ENCODE assay signal across 38 cellular contexts in genomic region chr4:69861756-69862155, GRCh38. TPM values are rescaled to one million over a fixed set of nuclear protein-coding genes. Genes with fewer than 3 reads are reported as not detected.
"Had no signal": no experiment of that assay in that cellular context is flagged by ENCODE, and none has a peak within 500 bp of the region (broad histone marks: within the 10 kb centered on the region; RNA-seq: fewer than 3 reads in every experiment).

No MANE protein-coding gene starts in this region.

- H3K4me1 ChIP-seq: ascending aorta, breast epithelium had no signal

- ATAC-seq: activated naive CD4-positive, alpha-beta T cell treated with anti-CD3 and anti-CD28 coated beads, Interleukin-2, amount 50 U/mL, for 72 hours; activated naive CD8-positive, alpha-beta T cell treated with anti-CD3 and anti-CD28 coated beads, Interleukin-2, amount 50 U/mL, for 24 hours; activated T-cell treated with anti-CD3 and anti-CD28 coated beads, Interleukin-2, amount 50 U/mL, for 4 hours; activated T-cell treated with anti-CD3 and anti-CD28 coated beads, Interleukin-2, amount 50 U/mL, for 72 hours; activated T-helper 17 cell treated with anti-CD3 and anti-CD28 coated beads, Interleukin-2, amount 50 U/mL, for 72 hours; body of pancreas had no signal

- H3K9me3 ChIP-seq: adrenal gland, ascending aorta, body of pancreas, breast epithelium had no signal

- DNase-seq: activated effector memory CD4-positive, alpha-beta T cell treated with anti-CD3 and anti-CD28 coated beads, Interleukin-2, amount 50 U/mL, for 16 hours; activated effector memory CD4-positive, alpha-beta T cell treated with Interleukin-2 at 50 U/mL for 16 hours; activated gamma-delta T cell; activated gamma-delta T cell treated with Interleukin-2 at 50 U/mL for 16 hours; activated naive CD4-positive, alpha-beta T cell; activated naive CD4-positive, alpha-beta T cell treated with anti-CD3 and anti-CD28 coated beads for 36 hours; activated naive CD4-positive, alpha-beta T cell treated with anti-CD3 and anti-CD28 coated beads, Interleukin-2, amount 10 ng/mL, durations not matched to agents 7 days and 5 days; activated naive CD4-positive, alpha-beta T cell treated with anti-CD3 and anti-CD28 coated beads, Interleukin-2, amount 50 U/mL, for 16 hours; activated naive CD4-positive, alpha-beta T cell treated with Interleukin-2 at 50 U/mL for 16 hours; activated naive CD8-positive, alpha-beta T cell treated with anti-CD3 and anti-CD28 coated beads for 36 hours; activated naive CD8-positive, alpha-beta T cell treated with anti-CD3 and anti-CD28 coated beads, Interleukin-2, amount 10 ng/mL, durations not matched to agents 7 days and 5 days; activated naive CD8-positive, alpha-beta T cell treated with anti-CD3 and anti-CD28 coated beads, Interleukin-2, amount 50 U/mL, for 24 hours; activated T-cell treated with anti-CD3 and anti-CD28 coated beads for 4 hours; activated T-cell treated with anti-CD3 and anti-CD28 coated beads, Interleukin-2, amount 50 U/mL, for 1 hour; activated T-cell treated with anti-CD3 and anti-CD28 coated beads, Interleukin-2, amount 50 U/mL, for 24 hours; activated T-cell treated with anti-CD3 and anti-CD28 coated beads, Interleukin-2, amount 50 U/mL, for 4 hours; activated T-cell treated with anti-CD3 and anti-CD28 coated beads, Interleukin-2, amount 50 U/mL, for 48 hours; activated T-cell treated with anti-CD3 and anti-CD28 coated beads, Interleukin-2, amount 50 U/mL, for 72 hours; adrenal gland; amniotic stem cell; amygdala; anterior cingulate cortex; aorta; body of pancreas; brain microvascular endothelial cell; caudate nucleus; central memory CD4-positive, alpha-beta T cell; cerebellar nuclear complex had no signal

- FAIRE-seq: astrocyte, bronchial epithelial cell had no signal

- H3K36me3 ChIP-seq: adrenal gland, ascending aorta, brain microvascular endothelial cell, breast epithelium, cardiac muscle cell had no signal

- H3K27me3 ChIP-seq: adrenal gland, ascending aorta, body of pancreas, brain microvascular endothelial cell, breast epithelium, cardiac muscle cell had no signal

- H3K4me3 ChIP-seq: adrenal gland, ascending aorta, body of pancreas, breast epithelium, cardiac muscle cell had no signal

- H3K27ac ChIP-seq: adrenal gland, ascending aorta, body of pancreas, brain microvascular endothelial cell, breast epithelium, cardiac muscle cell had no signal

RNA-seq across cellular contexts. Expression of gene SULT1E1, which starts 1.8 kb away (rescaled TPM):
- total RNA-seq: activated naive CD4-positive, alpha-beta T cell treated with anti-CD3 and anti-CD28 coated beads for 36 hours; activated naive CD4-positive, alpha-beta T cell treated with anti-CD3 and anti-CD28 coated beads, Interleukin-2, amount 50 U/mL, for 72 hours; activated naive CD8-positive, alpha-beta T cell treated with anti-CD3 and anti-CD28 coated beads for 36 hours; activated naive CD8-positive, alpha-beta T cell treated with anti-CD3 and anti-CD28 coated beads, Interleukin-2, amount 10 ng/mL, durations not matched to agents 7 days and 5 days; activated T-cell treated with anti-CD3 and anti-CD28 coated beads, Interleukin-2, amount 50 U/mL, for 4 hours; activated T-cell treated with anti-CD3 and anti-CD28 coated beads, Interleukin-2, amount 50 U/mL, for 72 hours; activated T-helper 1 cell treated with anti-CD3 and anti-CD28 coated beads, Interleukin-12 subunit alpha, Interleukin-12 subunit beta, Interleukin-2, Interleukin-4 antibody, amounts not matched to agents 30 ng/mL and 10 ng/mL and 1 ng/mL, durations not matched to agents 14 hours and 24 hours and 36 hours; activated T-helper 17 cell treated with anti-CD3 and anti-CD28 coated beads, Interleukin-2, amount 50 U/mL, for 72 hours; activated T-helper 2 cell treated with anti-CD3 and anti-CD28 coated beads, Interferon-gamma antibody, Interleukin-2, Interleukin-4, amounts not matched to agents 10 μg/mL and 5 μg/mL and 100 μg/mL, durations not matched to agents 14 hours and 24 hours and 36 hours; aorta; ascending aorta; astrocyte; cardiac muscle cell; cardiac septum had no signal
- polyA plus RNA-seq: cardiac muscle cell had no signal
